Comparison of ENCODE assay signal across 1 cellular context in the genomic region with DNA sequence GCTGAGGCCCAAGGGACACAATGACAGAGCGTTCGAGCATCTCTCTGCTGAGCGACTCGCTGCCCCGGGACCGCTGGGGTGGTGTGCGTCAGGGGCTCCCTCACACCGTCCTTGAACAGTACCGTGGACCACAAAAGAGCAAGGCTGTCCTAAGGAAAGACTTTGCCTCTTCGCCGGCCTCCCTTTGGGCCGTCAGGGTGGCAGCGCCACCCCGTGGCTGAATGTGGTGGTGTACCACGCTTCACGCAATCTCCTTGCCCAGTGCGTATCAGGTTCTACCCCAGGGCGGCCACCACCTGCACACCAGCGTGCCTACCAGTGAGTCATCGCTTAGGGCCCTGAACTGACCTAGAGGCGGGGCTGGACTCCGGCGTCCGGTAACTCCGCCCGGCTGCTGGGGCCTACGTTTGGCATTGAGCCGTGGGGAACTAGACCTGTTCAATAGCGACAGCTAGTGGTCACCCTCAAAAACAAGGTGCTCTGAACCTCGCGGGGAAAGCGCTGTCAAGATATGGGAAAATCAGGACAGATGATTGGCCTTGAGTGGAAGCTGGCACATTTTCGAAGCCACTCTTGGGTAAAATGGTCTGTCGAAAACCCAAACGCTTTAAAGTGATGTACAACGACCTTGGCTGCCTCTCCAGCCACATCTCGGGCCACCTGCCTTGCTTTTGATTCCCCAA.
TF ChIP-seq lines count a peak whose summit lies in the region.

No MANE protein-coding gene starts in this region.

TF ChIP-seq in HepG2, 621 proteins besides CTCF, POLR2A, EP300 and RAD21 (continued from another document and continues in another):
- TF ChIP-seq, protein P1, sequence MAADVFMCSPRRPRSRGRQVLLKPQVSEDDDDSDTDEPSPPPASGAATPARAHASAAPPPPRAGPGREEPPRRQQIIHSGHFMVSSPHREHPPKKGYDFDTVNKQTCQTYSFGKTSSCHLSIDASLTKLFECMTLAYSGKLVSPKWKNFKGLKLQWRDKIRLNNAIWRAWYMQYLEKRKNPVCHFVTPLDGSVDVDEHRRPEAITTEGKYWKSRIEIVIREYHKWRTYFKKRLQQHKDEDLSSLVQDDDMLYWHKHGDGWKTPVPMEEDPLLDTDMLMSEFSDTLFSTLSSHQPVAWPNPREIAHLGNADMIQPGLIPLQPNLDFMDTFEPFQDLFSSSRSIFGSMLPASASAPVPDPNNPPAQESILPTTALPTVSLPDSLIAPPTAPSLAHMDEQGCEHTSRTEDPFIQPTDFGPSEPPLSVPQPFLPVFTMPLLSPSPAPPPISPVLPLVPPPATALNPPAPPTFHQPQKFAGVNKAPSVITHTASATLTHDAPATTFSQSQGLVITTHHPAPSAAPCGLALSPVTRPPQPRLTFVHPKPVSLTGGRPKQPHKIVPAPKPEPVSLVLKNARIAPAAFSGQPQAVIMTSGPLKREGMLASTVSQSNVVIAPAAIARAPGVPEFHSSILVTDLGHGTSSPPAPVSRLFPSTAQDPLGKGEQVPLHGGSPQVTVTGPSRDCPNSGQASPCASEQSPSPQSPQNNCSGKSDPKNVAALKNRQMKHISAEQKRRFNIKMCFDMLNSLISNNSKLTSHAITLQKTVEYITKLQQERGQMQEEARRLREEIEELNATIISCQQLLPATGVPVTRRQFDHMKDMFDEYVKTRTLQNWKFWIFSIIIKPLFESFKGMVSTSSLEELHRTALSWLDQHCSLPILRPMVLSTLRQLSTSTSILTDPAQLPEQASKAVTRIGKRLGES (CRISPR knock-in tag; IDR thresholded peaks at IDR 0.05; ENCODE audit: borderline replicate concordance) = no peak
- TF ChIP-seq GLMP (CRISPR knock-in tag; IDR thresholded peaks at IDR 0.05; ENCODE audit: borderline replicate concordance) (no peak), ZNF775 (CRISPR knock-in tag; IDR thresholded peaks at IDR 0.05; ENCODE audit: borderline replicate concordance) (no peak), ZBTB42 (CRISPR knock-in tag; IDR thresholded peaks at IDR 0.05) (no peak), ASH2L (IDR thresholded peaks at IDR 0.05; ENCODE audit: insufficient read length, low read depth, low read length) (peak; percentile 25), TAF1 (CRISPR knock-in tag; IDR thresholded peaks at IDR 0.05) (no peak), MZF1 (CRISPR knock-in tag; IDR thresholded peaks at IDR 0.05; ENCODE audit: borderline replicate concordance) (no peak), TBP (CRISPR knock-in tag; IDR thresholded peaks at IDR 0.05) (no peak), ZNF513 (CRISPR knock-in tag; conservative IDR thresholded peaks at IDR 0.05) (no peak), ZNF619 (CRISPR knock-in tag; IDR thresholded peaks at IDR 0.05) (no peak), IRX3 (CRISPR knock-in tag; IDR thresholded peaks at IDR 0.05; ENCODE audit: borderline replicate concordance, low read depth) (no peak), HOXA3 (CRISPR knock-in tag; IDR thresholded peaks at IDR 0.05) (peak; percentile 29; the same call in 1 of the 2 replicates), KDM3A (CRISPR knock-in tag; IDR thresholded peaks at IDR 0.05; ENCODE audit: low read depth) (0 out of 2 replicates have a peak, but pooled peaks have one; percentile 22), TEAD3 (CRISPR knock-in tag; optimal IDR thresholded peaks at IDR 0.05; ENCODE audit: borderline replicate concordance) (peak; percentile 59), ZNF124 (CRISPR knock-in tag; IDR thresholded peaks at IDR 0.05) (no peak), KLF11 (CRISPR knock-in tag; IDR thresholded peaks at IDR 0.05) (no peak), ZFAT (CRISPR knock-in tag; conservative IDR thresholded peaks at IDR 0.05) (no peak), MBNL3 (CRISPR knock-in tag; conservative IDR thresholded peaks at IDR 0.05) (no peak), ZNF607 (CRISPR knock-in tag; IDR thresholded peaks at IDR 0.05; ENCODE audit: borderline replicate concordance) (no peak), HNF4A (CRISPR knock-in tag; IDR thresholded peaks at IDR 0.05) (peak; percentile 47), PHF21A (CRISPR knock-in tag; IDR thresholded peaks at IDR 0.05) (0 out of 2 replicates have a peak, but pooled peaks have one; percentile 40), PRDM4 (CRISPR knock-in tag; IDR thresholded peaks at IDR 0.05; ENCODE audit: borderline replicate concordance) (no peak), IRF9 (CRISPR knock-in tag; IDR thresholded peaks at IDR 0.05; ENCODE audit: borderline replicate concordance) (peak; percentile 52; the same call in 1 of the 2 replicates), SSRP1 (CRISPR knock-in tag; IDR thresholded peaks at IDR 0.05) (no peak), ZNF282 (IDR thresholded peaks at IDR 0.05; ENCODE audit: partially characterized antibody) (no peak)
- TF ChIP-seq, protein P2, sequence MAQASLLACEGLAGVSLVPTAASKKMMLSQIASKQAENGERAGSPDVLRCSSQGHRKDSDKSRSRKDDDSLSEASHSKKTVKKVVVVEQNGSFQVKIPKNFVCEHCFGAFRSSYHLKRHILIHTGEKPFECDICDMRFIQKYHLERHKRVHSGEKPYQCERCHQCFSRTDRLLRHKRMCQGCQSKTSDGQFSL (CRISPR knock-in tag; IDR thresholded peaks at IDR 0.05) = no peak
- TF ChIP-seq, protein P3, sequence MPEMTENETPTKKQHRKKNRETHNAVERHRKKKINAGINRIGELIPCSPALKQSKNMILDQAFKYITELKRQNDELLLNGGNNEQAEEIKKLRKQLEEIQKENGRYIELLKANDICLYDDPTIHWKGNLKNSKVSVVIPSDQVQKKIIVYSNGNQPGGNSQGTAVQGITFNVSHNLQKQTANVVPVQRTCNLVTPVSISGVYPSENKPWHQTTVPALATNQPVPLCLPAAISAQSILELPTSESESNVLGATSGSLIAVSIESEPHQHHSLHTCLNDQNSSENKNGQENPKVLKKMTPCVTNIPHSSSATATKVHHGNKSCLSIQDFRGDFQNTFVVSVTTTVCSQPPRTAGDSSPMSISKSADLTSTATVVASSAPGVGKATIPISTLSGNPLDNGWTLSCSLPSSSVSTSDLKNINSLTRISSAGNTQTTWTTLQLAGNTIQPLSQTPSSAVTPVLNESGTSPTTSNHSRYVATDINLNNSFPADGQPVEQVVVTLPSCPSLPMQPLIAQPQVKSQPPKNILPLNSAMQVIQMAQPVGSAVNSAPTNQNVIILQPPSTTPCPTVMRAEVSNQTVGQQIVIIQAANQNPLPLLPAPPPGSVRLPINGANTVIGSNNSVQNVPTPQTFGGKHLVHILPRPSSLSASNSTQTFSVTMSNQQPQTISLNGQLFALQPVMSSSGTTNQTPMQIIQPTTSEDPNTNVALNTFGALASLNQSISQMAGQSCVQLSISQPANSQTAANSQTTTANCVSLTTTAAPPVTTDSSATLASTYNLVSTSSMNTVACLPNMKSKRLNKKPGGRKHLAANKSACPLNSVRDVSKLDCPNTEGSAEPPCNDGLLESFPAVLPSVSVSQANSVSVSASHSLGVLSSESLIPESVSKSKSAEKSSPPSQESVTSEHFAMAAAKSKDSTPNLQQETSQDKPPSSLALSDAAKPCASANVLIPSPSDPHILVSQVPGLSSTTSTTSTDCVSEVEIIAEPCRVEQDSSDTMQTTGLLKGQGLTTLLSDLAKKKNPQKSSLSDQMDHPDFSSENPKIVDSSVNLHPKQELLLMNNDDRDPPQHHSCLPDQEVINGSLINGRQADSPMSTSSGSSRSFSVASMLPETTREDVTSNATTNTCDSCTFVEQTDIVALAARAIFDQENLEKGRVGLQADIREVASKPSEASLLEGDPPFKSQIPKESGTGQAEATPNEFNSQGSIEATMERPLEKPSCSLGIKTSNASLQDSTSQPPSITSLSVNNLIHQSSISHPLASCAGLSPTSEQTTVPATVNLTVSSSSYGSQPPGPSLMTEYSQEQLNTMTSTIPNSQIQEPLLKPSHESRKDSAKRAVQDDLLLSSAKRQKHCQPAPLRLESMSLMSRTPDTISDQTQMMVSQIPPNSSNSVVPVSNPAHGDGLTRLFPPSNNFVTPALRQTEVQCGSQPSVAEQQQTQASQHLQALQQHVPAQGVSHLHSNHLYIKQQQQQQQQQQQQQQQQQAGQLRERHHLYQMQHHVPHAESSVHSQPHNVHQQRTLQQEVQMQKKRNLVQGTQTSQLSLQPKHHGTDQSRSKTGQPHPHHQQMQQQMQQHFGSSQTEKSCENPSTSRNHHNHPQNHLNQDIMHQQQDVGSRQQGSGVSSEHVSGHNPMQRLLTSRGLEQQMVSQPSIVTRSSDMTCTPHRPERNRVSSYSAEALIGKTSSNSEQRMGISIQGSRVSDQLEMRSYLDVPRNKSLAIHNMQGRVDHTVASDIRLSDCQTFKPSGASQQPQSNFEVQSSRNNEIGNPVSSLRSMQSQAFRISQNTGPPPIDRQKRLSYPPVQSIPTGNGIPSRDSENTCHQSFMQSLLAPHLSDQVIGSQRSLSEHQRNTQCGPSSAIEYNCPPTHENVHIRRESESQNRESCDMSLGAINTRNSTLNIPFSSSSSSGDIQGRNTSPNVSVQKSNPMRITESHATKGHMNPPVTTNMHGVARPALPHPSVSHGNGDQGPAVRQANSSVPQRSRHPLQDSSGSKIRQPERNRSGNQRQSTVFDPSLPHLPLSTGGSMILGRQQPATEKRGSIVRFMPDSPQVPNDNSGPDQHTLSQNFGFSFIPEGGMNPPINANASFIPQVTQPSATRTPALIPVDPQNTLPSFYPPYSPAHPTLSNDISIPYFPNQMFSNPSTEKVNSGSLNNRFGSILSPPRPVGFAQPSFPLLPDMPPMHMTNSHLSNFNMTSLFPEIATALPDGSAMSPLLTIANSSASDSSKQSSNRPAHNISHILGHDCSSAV (CRISPR knock-in tag; IDR thresholded peaks at IDR 0.05; ENCODE audit: borderline replicate concordance) = no peak
- TF ChIP-seq, protein P4, sequence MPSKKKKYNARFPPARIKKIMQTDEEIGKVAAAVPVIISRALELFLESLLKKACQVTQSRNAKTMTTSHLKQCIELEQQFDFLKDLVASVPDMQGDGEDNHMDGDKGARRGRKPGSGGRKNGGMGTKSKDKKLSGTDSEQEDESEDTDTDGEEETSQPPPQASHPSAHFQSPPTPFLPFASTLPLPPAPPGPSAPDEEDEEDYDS (CRISPR knock-in tag; IDR thresholded peaks at IDR 0.05) = no peak
- TF ChIP-seq, protein P5, sequence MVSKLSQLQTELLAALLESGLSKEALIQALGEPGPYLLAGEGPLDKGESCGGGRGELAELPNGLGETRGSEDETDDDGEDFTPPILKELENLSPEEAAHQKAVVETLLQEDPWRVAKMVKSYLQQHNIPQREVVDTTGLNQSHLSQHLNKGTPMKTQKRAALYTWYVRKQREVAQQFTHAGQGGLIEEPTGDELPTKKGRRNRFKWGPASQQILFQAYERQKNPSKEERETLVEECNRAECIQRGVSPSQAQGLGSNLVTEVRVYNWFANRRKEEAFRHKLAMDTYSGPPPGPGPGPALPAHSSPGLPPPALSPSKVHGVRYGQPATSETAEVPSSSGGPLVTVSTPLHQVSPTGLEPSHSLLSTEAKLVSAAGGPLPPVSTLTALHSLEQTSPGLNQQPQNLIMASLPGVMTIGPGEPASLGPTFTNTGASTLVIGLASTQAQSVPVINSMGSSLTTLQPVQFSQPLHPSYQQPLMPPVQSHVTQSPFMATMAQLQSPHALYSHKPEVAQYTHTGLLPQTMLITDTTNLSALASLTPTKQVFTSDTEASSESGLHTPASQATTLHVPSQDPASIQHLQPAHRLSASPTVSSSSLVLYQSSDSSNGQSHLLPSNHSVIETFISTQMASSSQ (IDR thresholded peaks at IDR 0.05; ENCODE audit: low read depth) = no peak
- TF ChIP-seq, protein P5 (CRISPR knock-in tag; IDR thresholded peaks at IDR 0.05; ENCODE audit: borderline replicate concordance) = no peak
